ENCODE assay signal across 14 cellular contexts in genomic region chr21:28207776-28208175, GRCh38.
DNase-seq lines count a peak whose midpoint lies in the region; TF ChIP-seq lines count a peak whose summit lies in the region.
"Had no signal": no experiment of that assay in that cellular context is flagged by ENCODE, and none has a peak within 500 bp of the region (broad histone marks: within the 10 kb centered on the region; RNA-seq: fewer than 3 reads in every experiment).

No MANE protein-coding gene starts in this region.

- H3K27me3 ChIP-seq in BJ (ENCODE audit: control insufficient read depth, insufficient read depth, low read length), result no peaks in the 10 kb centered on the region
- H3K27me3 ChIP-seq: cardiac muscle cell had no signal

- no peaks in the 10 kb centered on the region for H3K36me3 ChIP-seq in BJ (ENCODE audit: control insufficient read depth, insufficient read depth, low read length)
- H3K36me3 ChIP-seq: cardiac muscle cell had no signal

- TF ChIP-seq CTCF in BJ (IDR thresholded peaks at IDR 0.05; ENCODE audit: insufficient read depth, low read depth, low read length) (no peak), cardiac fibroblast (IDR thresholded peaks at IDR 0.05; ENCODE audit: low read depth, low read length) (no peak), nephron (IDR thresholded peaks at IDR 0.05; ENCODE audit: unreplicated experiment in 3 of 3) (no peak)

- no peak overlapping the region for H3K4me3 Mint-ChIP-seq in nephron
- H3K4me3 Mint-ChIP-seq: activated T-cell treated with anti-CD3 and anti-CD28 coated beads, Interleukin-2, amount 50 U/mL, for 4 hours; CD8-positive, alpha-beta T cell; T-cell had no signal

- POLR2A ChIA-PET in BJ (lab: Charles Lee), result interaction anchor here (0.6 kb wide), 1 partner anchor 87 kb away, joined by 4 read pairs; no protein-coding TSS in a partner anchor

- no peaks in the 10 kb centered on the region for H3K27me3 Mint-ChIP-seq in nephron (ENCODE audit: low read depth)
- H3K27me3 Mint-ChIP-seq: T-cell had no signal

- peaks cover 6% of the 10 kb centered on the region for H3K9me3 Mint-ChIP-seq in nephron
- H3K9me3 Mint-ChIP-seq: CD8-positive, alpha-beta T cell had no signal

- peak; percentile 75 for DNase-seq in BJ (ENCODE audit: low read depth)
- DNase-seq in LHCN-M2 (ENCODE audit: low read depth), result peak; percentile 38
- DNase-seq in cardiac fibroblast (ENCODE audit: low read depth in 2 of 2), result peak; percentile 57 to 74
- DNase-seq in GOT3 (lab: John Stamatoyannopoulos, UW), result no peak
- no peak for DNase-seq in COLO668 (lab: John Stamatoyannopoulos, UW; ENCODE audit: unreplicated experiment)
- DNase-seq in stimulated activated CD8-positive, alpha-beta memory T cell treated with anti-CD3 and anti-CD28 coated beads, Interleukin-4, amount 100 ng/mL, for 48 hours, result no peak
- no peak for DNase-seq in DMS79 (lab: John Stamatoyannopoulos, UW)
- DNase-seq: activated CD4-positive, alpha-beta T cell treated with anti-CD3 and anti-CD28 coated beads for 4 hours; activated T-cell treated with anti-CD3 and anti-CD28 coated beads, Interleukin-2, amount 50 U/mL, for 4 hours; CD8-positive, alpha-beta T cell; stimulated activated naive CD8-positive, alpha-beta T cell treated with anti-CD3 and anti-CD28 coated beads, Interleukin-15, Interleukin-2, amounts not matched to agents 100 U/mL and 50 U/mL, for 24 hours; T-cell had no signal

- peaks cover 24% of the 10 kb centered on the region for H3K4me1 Mint-ChIP-seq in nephron
- H3K4me1 Mint-ChIP-seq: T-cell had no signal

- H3K27ac Mint-ChIP-seq in nephron, result peak overlapping the region; percentile 81 to 85 (median 85)
- H3K27ac Mint-ChIP-seq: CD8-positive, alpha-beta T cell; T-cell had no signal

- H3K4me3 ChIP-seq in BJ (ENCODE audit: low read depth, low read length) (no peak overlapping the region), cardiac fibroblast (replicated peaks in 1 of 2; ENCODE audit: low read depth in 2 of 2, low read length in 2 of 2) (no peak overlapping the region)
- H3K4me3 ChIP-seq: cardiac muscle cell had no signal

- CTCF ChIA-PET in BJ (lab: Yijun Ruan, JAX), result no interaction called here

- H3K36me3 Mint-ChIP-seq in nephron (ENCODE audit: low read depth), result no peaks in the 10 kb centered on the region
- H3K36me3 Mint-ChIP-seq: CD8-positive, alpha-beta T cell; T-cell had no signal

Comparison
In these comparisons a context has a peak if more than half of its experiments do, and no peak if none do; other contexts are left out.
1. DNase-seq: peak in BJ (single experiment), LHCN-M2 (single experiment) and cardiac fibroblast (2 of 2); none in GOT3 (single experiment), COLO668 (single experiment), stimulated activated CD8-positive, alpha-beta memory T cell treated with anti-CD3 and anti-CD28 coated beads, Interleukin-4, amount 100 ng/mL, for 48 hours (single experiment) and DMS79 (single experiment).